In genomic region chr11:77155082-77155475, GRCh38 we compare ENCODE assay signal across 27 cellular contexts. TPM values are rescaled to one million over a fixed set of nuclear protein-coding genes. Genes with fewer than 3 reads are reported as not detected.
"Had no signal": no experiment of that assay in that cellular context is flagged by ENCODE, and none has a peak within 500 bp of the region (broad histone marks: within the 10 kb centered on the region; RNA-seq: fewer than 3 reads in every experiment).

No MANE protein-coding gene starts in this region.

- H3K4me3 ChIP-seq: colonic mucosa, dorsolateral prefrontal cortex, esophagus muscularis mucosa, lung, prostate gland, stomach, suprapubic skin, uterus had no signal

- H3K4me1 ChIP-seq: colonic mucosa, prostate gland, uterus had no signal

- ATAC-seq: activated CD4-positive, alpha-beta T cell treated with anti-CD3 and anti-CD28 coated beads for 36 hours; activated T-cell treated with anti-CD3 and anti-CD28 coated beads, Interleukin-2, amount 50 U/mL, for 4 hours; naive thymus-derived CD8-positive, alpha-beta T cell; T-cell had no signal

- H3K36me3 Mint-ChIP-seq: activated naive CD8-positive, alpha-beta T cell treated with anti-CD3 and anti-CD28 coated beads, Interleukin-2, amount 10 ng/mL, durations not matched to agents 7 days and 5 days; naive thymus-derived CD8-positive, alpha-beta T cell; T-cell had no signal

- H3K9me3 Mint-ChIP-seq: activated B cell treated with CpG ODN at 0.5 μM for 24 hours; activated naive CD4-positive, alpha-beta T cell treated with anti-CD3 and anti-CD28 coated beads for 36 hours; activated naive CD8-positive, alpha-beta T cell treated with anti-CD3 and anti-CD28 coated beads, Interleukin-2, amount 10 ng/mL, durations not matched to agents 7 days and 5 days; activated T-cell treated with anti-CD3 and anti-CD28 coated beads, Interleukin-2, amount 50 U/mL, for 4 hours; naive thymus-derived CD8-positive, alpha-beta T cell; T-cell had no signal

- DNase-seq: activated B cell treated with CpG ODN at 0.5 μM for 24 hours; activated CD4-positive, alpha-beta T cell treated with anti-CD3 and anti-CD28 coated beads for 36 hours; activated CD4-positive, alpha-beta T cell treated with anti-CD3 and anti-CD28 coated beads, Interleukin-2, amount 50 U/mL, for 4 hours; activated CD8-positive, alpha-beta memory T cell treated with anti-CD3 and anti-CD28 coated beads, Interleukin-2, amount 50 U/mL, for 48 hours; activated naive CD4-positive, alpha-beta T cell treated with anti-CD3 and anti-CD28 coated beads for 36 hours; activated naive CD8-positive, alpha-beta T cell treated with anti-CD3 and anti-CD28 coated beads, Interleukin-2, amount 10 ng/mL, durations not matched to agents 7 days and 5 days; activated T-cell treated with anti-CD3 and anti-CD28 coated beads, Interleukin-2, amount 50 U/mL, for 4 hours; amniotic stem cell; colonic mucosa; islet precursor cell; naive thymus-derived CD8-positive, alpha-beta T cell; stimulated activated CD4-positive, alpha-beta T cell treated with anti-CD3 and anti-CD28 coated beads, Interleukin-4, amount 100 ng/mL, for 1 hour; T-cell; trophoblast cell; uterus had no signal

- H3K27me3 Mint-ChIP-seq: activated CD4-positive, alpha-beta T cell treated with anti-CD3 and anti-CD28 coated beads for 36 hours had no signal

- H3K27ac Mint-ChIP-seq: activated B cell treated with CpG ODN at 0.5 μM for 24 hours; activated CD4-positive, alpha-beta T cell treated with anti-CD3 and anti-CD28 coated beads for 36 hours; activated naive CD4-positive, alpha-beta T cell treated with anti-CD3 and anti-CD28 coated beads for 36 hours; activated naive CD8-positive, alpha-beta T cell treated with anti-CD3 and anti-CD28 coated beads, Interleukin-2, amount 10 ng/mL, durations not matched to agents 7 days and 5 days; T-cell had no signal

- H3K27ac ChIP-seq: colonic mucosa, esophagus muscularis mucosa, prostate gland, stomach, suprapubic skin, uterus had no signal

- FAIRE-seq: bronchial epithelial cell, frontal cortex, TTC549 had no signal

- H3K27me3 ChIP-seq: colonic mucosa, dorsolateral prefrontal cortex, esophagus muscularis mucosa, suprapubic skin, uterus had no signal

- H3K9me3 ChIP-seq: colonic mucosa, esophagus muscularis mucosa, prostate gland, stomach, suprapubic skin, uterus had no signal

- H3K4me3 Mint-ChIP-seq: activated B cell treated with CpG ODN at 0.5 μM for 24 hours; activated CD4-positive, alpha-beta T cell treated with anti-CD3 and anti-CD28 coated beads for 36 hours; activated naive CD4-positive, alpha-beta T cell treated with anti-CD3 and anti-CD28 coated beads for 36 hours; activated naive CD8-positive, alpha-beta T cell treated with anti-CD3 and anti-CD28 coated beads, Interleukin-2, amount 10 ng/mL, durations not matched to agents 7 days and 5 days; activated T-cell treated with anti-CD3 and anti-CD28 coated beads, Interleukin-2, amount 50 U/mL, for 4 hours; T-cell had no signal

- H3K36me3 ChIP-seq: colonic mucosa, esophagus muscularis mucosa, prostate gland, stomach, suprapubic skin, uterus had no signal

RNA-seq across cellular contexts. Expression of gene MYO7A, which starts 27.0 kb away (rescaled TPM):
- total RNA-seq: activated naive CD4-positive, alpha-beta T cell treated with anti-CD3 and anti-CD28 coated beads for 36 hours; osteocyte had no signal
- polyA plus RNA-seq: naive thymus-derived CD8-positive, alpha-beta T cell had no signal

RNA-seq across cellular contexts. Expression of gene OMP, which starts 52.4 kb away (rescaled TPM):
- total RNA-seq: activated B cell treated with CpG ODN at 0.5 μM for 24 hours; activated CD4-positive, alpha-beta T cell treated with anti-CD3 and anti-CD28 coated beads for 36 hours; activated CD8-positive, alpha-beta memory T cell treated with anti-CD3 and anti-CD28 coated beads for 36 hours; activated naive CD4-positive, alpha-beta T cell treated with anti-CD3 and anti-CD28 coated beads for 36 hours; activated naive CD8-positive, alpha-beta T cell treated with anti-CD3 and anti-CD28 coated beads, Interleukin-2, amount 10 ng/mL, durations not matched to agents 7 days and 5 days; activated T-cell treated with anti-CD3 and anti-CD28 coated beads, Interleukin-2, amount 50 U/mL, for 4 hours; bronchial epithelial cell; esophagus muscularis mucosa; frontal cortex; mesenteric fat pad; osteocyte had no signal
- polyA plus RNA-seq: naive thymus-derived CD8-positive, alpha-beta T cell had no signal
